23 cellular contexts compared by ENCODE assay signal in the genomic region with DNA sequence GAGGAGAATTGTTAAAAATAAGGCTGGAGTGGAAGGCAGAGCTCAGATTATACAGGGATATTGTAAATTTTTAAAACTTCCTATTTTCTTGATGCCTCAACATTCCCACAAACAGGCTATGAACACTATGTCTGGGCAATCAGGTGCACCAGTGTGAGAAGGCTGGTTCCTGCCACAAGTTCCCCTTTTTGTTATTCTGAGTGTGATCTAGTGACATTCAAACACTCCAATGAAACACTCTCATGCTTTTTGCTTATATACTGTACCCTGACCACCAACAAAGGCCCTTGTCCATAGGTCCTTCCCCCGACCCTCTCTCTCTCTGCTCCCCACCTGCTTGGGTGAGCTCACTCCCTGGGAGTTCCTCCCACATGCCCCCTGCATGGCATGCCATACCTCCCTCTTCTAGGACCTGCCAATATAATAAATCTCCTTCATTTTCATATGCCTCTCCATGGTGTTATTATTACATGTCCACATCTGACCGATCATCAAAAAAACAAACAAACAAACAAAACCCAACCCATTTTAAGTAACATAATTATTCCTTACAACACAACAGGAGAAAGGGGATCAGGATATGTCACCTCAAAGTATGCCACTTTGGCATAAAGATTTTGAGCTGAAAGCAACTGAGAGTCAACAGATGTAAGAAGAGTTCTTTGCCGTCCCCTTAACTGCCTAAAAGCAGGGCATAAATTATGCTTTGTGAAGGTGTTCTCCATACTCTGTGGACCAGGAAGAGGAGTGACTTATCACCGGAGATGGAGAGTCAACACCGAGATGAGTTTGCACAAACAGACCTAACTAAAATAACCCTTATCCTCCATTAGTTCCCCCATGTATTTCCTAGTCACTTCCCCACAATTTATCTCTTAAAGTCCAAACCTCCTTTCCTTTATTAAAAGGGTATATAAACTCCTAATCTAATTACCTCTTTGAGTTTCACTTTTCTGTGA. TPM values are rescaled to one million over a fixed set of nuclear protein-coding genes. Genes with fewer than 3 reads are reported as not detected.
A peak's percentile ranks its signal among the peaks of the same experiment; 100 is the strongest.
DNase-seq lines count a peak whose midpoint lies in the region; ATAC-seq and TF ChIP-seq lines count a peak whose summit lies in the region.
"Had no signal": no experiment of that assay in that cellular context is flagged by ENCODE, and none has a peak within 500 bp of the region (broad histone marks: within the 10 kb centered on the region; RNA-seq: fewer than 3 reads in every experiment).

No MANE protein-coding gene starts in this region.

- no peak overlapping the region for H3K27ac ChIP-seq in BLaER1 treated with 17β-estradiol and CSF1 and Interleukin-3, amounts not matched to agents 10 nM and 100 nM
- H3K27ac ChIP-seq in uterus, result no peak overlapping the region
- H3K27ac ChIP-seq: brain microvascular endothelial cell, gastrocnemius medialis, suprapubic skin had no signal

- peak; percentile 44 for ATAC-seq in GM18858 (IDR thresholded peaks at IDR 0.05; ENCODE audit: unreplicated experiment)
- no peak for ATAC-seq in central memory CD8-positive, alpha-beta T cell (replicated peaks; ENCODE audit: extremely low read depth, poor library complexity, severe bottlenecking)
- ATAC-seq in HG03521 (IDR thresholded peaks at IDR 0.05; ENCODE audit: unreplicated experiment), result no peak
- ATAC-seq: gastrocnemius medialis, left ventricle myocardium superior had no signal

- no peak overlapping the region for H3K9ac ChIP-seq in BLaER1 treated with 17β-estradiol and CSF1 and Interleukin-3, amounts not matched to agents 10 nM and 100 nM

- no peaks in the 10 kb centered on the region for H3K9me3 ChIP-seq in BLaER1 treated with 17β-estradiol and CSF1 and Interleukin-3, amounts not matched to agents 10 nM and 100 nM (replicated peaks in 1 of 11)
- no peaks in the 10 kb centered on the region for H3K9me3 ChIP-seq in uterus
- H3K9me3 ChIP-seq: gastrocnemius medialis, HAP-1, suprapubic skin had no signal

- DNase-seq in NOMO-1 treated with dmso at 0.1 percent for 144 hours (lab: John Stamatoyannopoulos, UW; ENCODE audit: unreplicated experiment) (peak; percentile 3), epidermal melanocyte (ENCODE audit: insufficient read length, low spot score) (no peak), AG08395 (ENCODE audit: low spot score) (no peak), uterus (no peak)
- DNase-seq in central memory CD8-positive, alpha-beta T cell (ENCODE audit: low spot score in 2 of 2), result no peak
- DNase-seq: activated CD4-positive, alpha-beta T cell treated with anti-CD3 and anti-CD28 coated beads, Interleukin-2, amount 50 U/mL, for 1 hour; activated naive CD8-positive, alpha-beta T cell treated with anti-CD3 and anti-CD28 coated beads for 36 hours; activated T-cell treated with anti-CD3 and anti-CD28 coated beads for 4 hours; brain microvascular endothelial cell; Calu3; dermis blood vessel endothelial cell; gastrocnemius medialis; left ventricle myocardium superior; NCI-H1930; NCI-H446; stimulated activated CD4-positive, alpha-beta T cell treated with anti-CD3 and anti-CD28 coated beads, Interleukin-2, amount 100 ng/mL, for 48 hours had no signal

- TF ChIP-seq CTCF in uterus (IDR thresholded peaks at IDR 0.05), result no peak

- peaks cover 0 to 9% (median 6%) of the 10 kb centered on the region in 10 experiments; a peak in 12 of 20 replicates for H3K4me1 ChIP-seq in BLaER1 treated with 17β-estradiol and CSF1 and Interleukin-3, amounts not matched to agents 10 nM and 100 nM
- peaks cover 0 to 6% of the 10 kb centered on the region in 2 donors for H3K4me1 ChIP-seq in uterus
- H3K4me1 ChIP-seq: gastrocnemius medialis, HAP-1, suprapubic skin had no signal

- H3K27ac Mint-ChIP-seq in central memory CD8-positive, alpha-beta T cell (ENCODE audit: low read depth), result peak overlapping the region; percentile 57
- H3K27ac Mint-ChIP-seq: activated naive CD8-positive, alpha-beta T cell treated with anti-CD3 and anti-CD28 coated beads for 36 hours; T-helper 2 cell treated with Interferon-gamma antibody and Interleukin-4, amounts not matched to agents 5 μg/mL and 100 μg/mL, for 36 hours had no signal

- no peaks in the 10 kb centered on the region for H3K36me3 ChIP-seq in BLaER1 treated with 17β-estradiol and CSF1 and Interleukin-3, amounts not matched to agents 10 nM and 100 nM
- H3K36me3 ChIP-seq in uterus, result no peaks in the 10 kb centered on the region
- H3K36me3 ChIP-seq: brain microvascular endothelial cell, gastrocnemius medialis, HAP-1, suprapubic skin had no signal

- no peaks in the 10 kb centered on the region for H3K27me3 ChIP-seq in BLaER1 treated with 17β-estradiol and CSF1 and Interleukin-3, amounts not matched to agents 10 nM and 100 nM
- H3K27me3 ChIP-seq in uterus, result no peaks in the 10 kb centered on the region
- H3K27me3 ChIP-seq: brain microvascular endothelial cell, gastrocnemius medialis, suprapubic skin had no signal

- intact Hi-C loops in uterus (cut with DNase I; ENCODE audit: low total_unique reads), result no loop called here

- peaks cover 25% of the 10 kb centered on the region for H3K36me3 Mint-ChIP-seq in central memory CD8-positive, alpha-beta T cell (ENCODE audit: insufficient read depth)
- H3K36me3 Mint-ChIP-seq: activated naive CD8-positive, alpha-beta T cell treated with anti-CD3 and anti-CD28 coated beads for 36 hours had no signal

- no peaks in the 10 kb centered on the region for H3K27me3 Mint-ChIP-seq in central memory CD8-positive, alpha-beta T cell
- H3K27me3 Mint-ChIP-seq: activated naive CD8-positive, alpha-beta T cell treated with anti-CD3 and anti-CD28 coated beads for 36 hours had no signal

- no peak overlapping the region for H3K4me3 Mint-ChIP-seq in central memory CD8-positive, alpha-beta T cell
- H3K4me3 Mint-ChIP-seq: activated naive CD8-positive, alpha-beta T cell treated with anti-CD3 and anti-CD28 coated beads for 36 hours; T-helper 2 cell treated with Interferon-gamma antibody and Interleukin-4, amounts not matched to agents 5 μg/mL and 100 μg/mL, for 36 hours had no signal

- H3K9me3 Mint-ChIP-seq in central memory CD8-positive, alpha-beta T cell, result no peaks in the 10 kb centered on the region
- H3K9me3 Mint-ChIP-seq: activated naive CD8-positive, alpha-beta T cell treated with anti-CD3 and anti-CD28 coated beads for 36 hours; T-helper 2 cell treated with Interferon-gamma antibody and Interleukin-4, amounts not matched to agents 5 μg/mL and 100 μg/mL, for 36 hours had no signal

- no peak overlapping the region for H3K4me3 ChIP-seq in BLaER1 treated with 17β-estradiol and CSF1 and Interleukin-3, amounts not matched to agents 10 nM and 100 nM
- no peak overlapping the region for H3K4me3 ChIP-seq in uterus
- H3K4me3 ChIP-seq: gastrocnemius medialis, HAP-1, suprapubic skin had no signal

- no peaks in the 10 kb centered on the region for H4K20me1 ChIP-seq in BLaER1 treated with 17β-estradiol and CSF1 and Interleukin-3, amounts not matched to agents 10 nM and 100 nM

- no peak for TF ChIP-seq POLR2A in uterus (IDR thresholded peaks at IDR 0.05)

- peaks cover 22% of the 10 kb centered on the region for H3K4me1 Mint-ChIP-seq in central memory CD8-positive, alpha-beta T cell

- peak overlapping the region in 7 of 11 experiments; percentile 7 to 40 (median 11); a peak in 6 of 22 replicates for H3K4me2 ChIP-seq in BLaER1 treated with 17β-estradiol and CSF1 and Interleukin-3, amounts not matched to agents 10 nM and 100 nM

RNA-seq across cellular contexts. Expression of gene CATSPERB, which starts 42.5 kb away (rescaled TPM):
- 1 to 10 TPM in 3 of 4 donors, under 1 TPM in 1; 0.29 to 4.1 (median 2.6) TPM for total RNA-seq in uterus
- total RNA-seq: epithelial cell of proximal tubule had no signal
